1 cellular context compared by ENCODE assay signal in the genomic region with DNA sequence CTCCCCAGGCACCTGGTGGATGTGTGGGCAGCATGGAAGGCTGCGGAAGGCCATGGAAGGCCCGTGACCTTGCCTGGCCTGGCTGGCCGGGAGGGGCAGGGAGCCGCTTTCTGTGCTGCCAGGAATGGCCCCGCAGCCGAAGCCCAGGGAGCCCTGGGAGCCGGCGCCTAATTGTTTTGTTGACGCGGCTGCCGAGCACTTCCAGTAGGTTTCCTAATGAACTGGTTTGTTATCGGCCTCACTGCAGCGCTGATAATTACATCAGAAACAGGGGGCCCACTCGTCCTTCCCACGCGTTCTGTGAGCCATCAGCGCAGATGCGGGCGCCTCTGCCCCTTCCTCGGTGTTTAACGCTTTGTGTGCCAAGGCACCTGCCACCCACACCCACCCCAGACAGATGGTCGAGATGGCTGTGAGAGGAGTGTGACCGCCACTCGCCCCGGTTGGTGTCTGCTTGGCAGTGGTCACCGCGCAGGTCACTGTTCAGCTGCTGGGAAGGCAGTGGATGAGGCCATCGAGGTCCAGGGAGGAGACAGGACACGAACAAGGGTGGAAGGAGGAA.
TF ChIP-seq lines count a peak whose summit lies in the region.

No MANE protein-coding gene starts in this region.

TF ChIP-seq in K562, 482 proteins besides CTCF, POLR2A, EP300 and RAD21 (continued from another document):
- TF ChIP-seq CEBPG (CRISPR knock-in tag; IDR thresholded peaks at IDR 0.05) = peak; percentile 78
- TF ChIP-seq CEBPG (tag; conservative IDR thresholded peaks at IDR 0.05 in 1 of 2, IDR thresholded peaks at IDR 0.05 in 1 of 2) = peak; percentile 17 to 58; a peak in 1 of 4 replicates
- TF ChIP-seq ARID1B (IDR thresholded peaks at IDR 0.05) = peak; percentile 78
- TF ChIP-seq NR2C2 (CRISPR knock-in tag; IDR thresholded peaks at IDR 0.05) = no peak
- no peak for TF ChIP-seq NR2C2 (tag; IDR thresholded peaks at IDR 0.05)
- TF ChIP-seq MBD2 (IDR thresholded peaks at IDR 0.05; ENCODE audit: borderline replicate concordance, low read depth) = 0 out of 2 replicates have a peak, but pooled peaks have one; percentile 13
- TF ChIP-seq, protein P1, sequence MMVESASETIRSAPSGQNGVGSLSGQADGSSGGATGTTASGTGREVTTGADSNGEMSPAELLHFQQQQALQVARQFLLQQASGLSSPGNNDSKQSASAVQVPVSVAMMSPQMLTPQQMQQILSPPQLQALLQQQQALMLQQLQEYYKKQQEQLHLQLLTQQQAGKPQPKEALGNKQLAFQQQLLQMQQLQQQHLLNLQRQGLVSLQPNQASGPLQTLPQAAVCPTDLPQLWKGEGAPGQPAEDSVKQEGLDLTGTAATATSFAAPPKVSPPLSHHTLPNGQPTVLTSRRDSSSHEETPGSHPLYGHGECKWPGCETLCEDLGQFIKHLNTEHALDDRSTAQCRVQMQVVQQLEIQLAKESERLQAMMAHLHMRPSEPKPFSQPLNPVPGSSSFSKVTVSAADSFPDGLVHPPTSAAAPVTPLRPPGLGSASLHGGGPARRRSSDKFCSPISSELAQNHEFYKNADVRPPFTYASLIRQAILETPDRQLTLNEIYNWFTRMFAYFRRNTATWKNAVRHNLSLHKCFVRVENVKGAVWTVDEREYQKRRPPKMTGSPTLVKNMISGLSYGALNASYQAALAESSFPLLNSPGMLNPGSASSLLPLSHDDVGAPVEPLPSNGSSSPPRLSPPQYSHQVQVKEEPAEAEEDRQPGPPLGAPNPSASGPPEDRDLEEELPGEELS (CRISPR knock-in tag; IDR thresholded peaks at IDR 0.05; ENCODE audit: borderline replicate concordance) = peak; percentile 40; the same call in 1 of the 2 replicates
- no peak for TF ChIP-seq TAF15 (IDR thresholded peaks at IDR 0.05; ENCODE audit: low read depth, low read length)
- TF ChIP-seq RCOR1 (IDR thresholded peaks at IDR 0.05; ENCODE audit: borderline replicate concordance in 1 of 2, low read depth in 2 of 2, low read length in 2 of 2) = 0 out of 4 replicates have a peak, but pooled peaks of 1 of the 2 experiments have one; percentile 36
- TF ChIP-seq L3MBTL2 (IDR thresholded peaks at IDR 0.05) = peak; percentile 73
- no peak for TF ChIP-seq KLF6 (CRISPR knock-in tag; IDR thresholded peaks at IDR 0.05; ENCODE audit: borderline replicate concordance)
- no peak for TF ChIP-seq ZNF23 (CRISPR knock-in tag; IDR thresholded peaks at IDR 0.05)
- peak; percentile 45; the same call in 1 of the 2 replicates for TF ChIP-seq NCOR1 (IDR thresholded peaks at IDR 0.05)
- TF ChIP-seq ZNF584 (CRISPR knock-in tag; IDR thresholded peaks at IDR 0.05; ENCODE audit: low read depth) = peak; percentile 70; the same call in 1 of the 2 replicates
- TF ChIP-seq, protein P2, sequence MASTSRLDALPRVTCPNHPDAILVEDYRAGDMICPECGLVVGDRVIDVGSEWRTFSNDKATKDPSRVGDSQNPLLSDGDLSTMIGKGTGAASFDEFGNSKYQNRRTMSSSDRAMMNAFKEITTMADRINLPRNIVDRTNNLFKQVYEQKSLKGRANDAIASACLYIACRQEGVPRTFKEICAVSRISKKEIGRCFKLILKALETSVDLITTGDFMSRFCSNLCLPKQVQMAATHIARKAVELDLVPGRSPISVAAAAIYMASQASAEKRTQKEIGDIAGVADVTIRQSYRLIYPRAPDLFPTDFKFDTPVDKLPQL (IDR thresholded peaks at IDR 0.05; ENCODE audit: extremely low read depth, insufficient read length) = no peak
- no peak for TF ChIP-seq SMAD1 (IDR thresholded peaks at IDR 0.05; ENCODE audit: low read depth, low read length, partially characterized antibody)
- TF ChIP-seq CUX1 (CRISPR knock-in tag; IDR thresholded peaks at IDR 0.05) = peak; percentile 88
- no peak for TF ChIP-seq XRCC3 (IDR thresholded peaks at IDR 0.05)
- TF ChIP-seq SAFB2 (IDR thresholded peaks at IDR 0.05; ENCODE audit: borderline replicate concordance, low read depth, low read length, severe bottlenecking) = no peak
- TF ChIP-seq ZNF75A (CRISPR knock-in tag; IDR thresholded peaks at IDR 0.05) = no peak
- TF ChIP-seq ARNT (IDR thresholded peaks at IDR 0.05) = no peak
